ENCODE assay signal across 8 cellular contexts in the genomic region with DNA sequence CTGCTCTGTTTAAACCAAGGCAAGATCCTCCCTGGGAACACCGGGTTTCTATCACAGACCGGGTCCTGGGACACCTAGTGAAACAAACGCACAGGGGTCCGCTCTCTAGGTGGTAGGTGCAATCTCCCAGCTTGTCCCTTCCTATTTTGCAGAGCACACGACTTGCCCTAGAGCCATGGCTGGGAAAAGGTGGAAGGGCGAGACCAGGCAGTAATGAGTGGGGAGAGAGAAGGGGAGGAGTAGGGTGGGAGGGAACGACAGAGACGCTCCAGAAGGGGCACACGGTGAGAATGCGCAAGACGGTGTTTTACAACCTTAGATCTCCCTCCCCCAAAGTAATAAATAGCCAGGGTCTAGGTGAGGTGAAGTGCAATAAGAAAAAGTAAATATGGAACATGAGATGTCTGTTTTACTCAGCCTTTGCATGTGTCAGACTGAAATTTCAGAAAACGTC. TPM values are rescaled to one million over a fixed set of nuclear protein-coding genes. Genes with fewer than 3 reads are reported as not detected.
DNase-seq lines count a peak whose midpoint lies in the region; ATAC-seq, FAIRE-seq and TF ChIP-seq lines count a peak whose summit lies in the region.

No MANE protein-coding gene starts in this region.

- intact Hi-C loops in activated B cell treated with CpG ODN at 0.5 μM for 24 hours (cut with micrococcal nuclease) (no loop called here), left ventricle myocardium inferior (cut with micrococcal nuclease) (loop anchor here (5.0 kb wide), 1 partner anchor 81 kb away; no protein-coding TSS in a partner anchor)

- H3K27me3 Mint-ChIP-seq in activated B cell treated with CpG ODN at 0.5 μM for 24 hours, result peaks cover 64% of the 10 kb centered on the region

- H3K9me3 Mint-ChIP-seq in activated B cell treated with CpG ODN at 0.5 μM for 24 hours, result peaks cover 17% of the 10 kb centered on the region

- peak overlapping the region; percentile 80 for H3K4me3 ChIP-seq in left ventricle myocardium inferior
- peak overlapping the region; percentile 80 for H3K4me3 ChIP-seq in skeletal muscle cell (ENCODE audit: low read depth, low read length)

- no peak overlapping the region for H3K27ac Mint-ChIP-seq in activated B cell treated with CpG ODN at 0.5 μM for 24 hours

- peaks cover 27% of the 10 kb centered on the region for H3K4me1 ChIP-seq in left ventricle myocardium inferior

- H3K27ac ChIP-seq in left ventricle myocardium inferior (replicated peaks), result peak overlapping the region; percentile 94

- POLR2A ChIA-PET in activated B cell treated with CpG ODN at 0.5 μM for 24 hours (lab: Charles Lee), result no interaction called here

- H3K4me3 Mint-ChIP-seq in activated B cell treated with CpG ODN at 0.5 μM for 24 hours, result peak overlapping the region; percentile 62

- FAIRE-seq in H54 (lab: Jason Lieb, UNC), result peak; percentile 20

- H3K4me1 Mint-ChIP-seq in activated B cell treated with CpG ODN at 0.5 μM for 24 hours, result peaks cover 12% of the 10 kb centered on the region

- TF ChIP-seq POLR2A in H54 (IDR thresholded peaks at IDR 0.05; ENCODE audit: low read depth, low read length), result no peak

- H3K9me3 ChIP-seq in left ventricle myocardium inferior (replicated peaks), result peaks cover 36% of the 10 kb centered on the region

- no peak for TF ChIP-seq CTCF in activated B cell treated with CpG ODN at 0.5 μM for 24 hours (IDR thresholded peaks at IDR 0.05)
- TF ChIP-seq CTCF in left ventricle myocardium inferior (IDR thresholded peaks at IDR 0.05; ENCODE audit: borderline replicate concordance), result no peak

- peaks cover 4% of the 10 kb centered on the region for H3K36me3 Mint-ChIP-seq in activated B cell treated with CpG ODN at 0.5 μM for 24 hours (ENCODE audit: low read depth)

- no peak for DNase-seq in H54 (ENCODE audit: insufficient read length, low spot score)
- no peak for DNase-seq in activated B cell treated with CpG ODN at 0.5 μM for 24 hours
- DNase-seq in left ventricle myocardium inferior, result no peak
- DNase-seq in skeletal muscle cell (ENCODE audit: low read depth), result no peak
- DNase-seq in stimulated activated naive CD4-positive, alpha-beta T cell treated with Interleukin-2 at 50 U/mL for 16 hours (lab: John Stamatoyannopoulos, UW), result no peak
- DNase-seq in MV-4-11 (lab: John Stamatoyannopoulos, UW), result no peak
- DNase-seq in NCI-H2029 treated with DMSO at 0.1 percent for 48 hours (lab: John Stamatoyannopoulos, UW), result no peak

- H3K36me3 ChIP-seq in left ventricle myocardium inferior, result peaks cover 6% of the 10 kb centered on the region

- CTCF ChIA-PET in activated B cell treated with CpG ODN at 0.5 μM for 24 hours (lab: Charles Lee), result no interaction called here

- no peak for ATAC-seq in activated B cell treated with CpG ODN at 0.5 μM for 24 hours (ENCODE audit: low read depth)
- ATAC-seq in GM21381 (IDR thresholded peaks at IDR 0.05; ENCODE audit: unreplicated experiment), result no peak

- no peaks in the 10 kb centered on the region for H3K27me3 ChIP-seq in left ventricle myocardium inferior (ENCODE audit: low read depth)

RNA-seq across cellular contexts. Expression of gene ARHGAP29, which starts 9.3 kb away (rescaled TPM):
- not detected in 2 replicates for total RNA-seq in activated B cell treated with CpG ODN at 0.5 μM for 24 hours
- 26.5 TPM for total RNA-seq in left ventricle myocardium inferior

Comparison
In these comparisons a context has a peak if more than half of its experiments do, and no peak if none do; other contexts are left out.
1. RNA of gene ARHGAP29, which starts 9.3 kb away (total RNA-seq): 26.5 TPM in left ventricle myocardium inferior (single experiment); not detected in activated B cell treated with CpG ODN at 0.5 μM for 24 hours; every median in the first group is over 10 times any median in the second.